18 cellular contexts compared by ENCODE assay signal in genomic region chr12:19248929-19249602, GRCh38.
DNase-seq lines count a peak whose midpoint lies in the region; FAIRE-seq and TF ChIP-seq lines count a peak whose summit lies in the region.
"Had no signal": no experiment of that assay in that cellular context is flagged by ENCODE, and none has a peak within 500 bp of the region (broad histone marks: within the 10 kb centered on the region; RNA-seq: fewer than 3 reads in every experiment).

No MANE protein-coding gene starts in this region.

- peak; percentile 13 for DNase-seq in HT1080 (ENCODE audit: low read depth)
- DNase-seq in brain microvascular endothelial cell = peak; percentile 17
- peak; percentile 82 for DNase-seq in fibroblast of the conjunctiva (ENCODE audit: low read depth)
- no peak for DNase-seq in HEK293T (ENCODE audit: extremely low spot score)
- DNase-seq in NCI-H510A treated with DMSO at 0.1 percent for 48 hours (lab: John Stamatoyannopoulos, UW) = no peak
- no peak for DNase-seq in pons (ENCODE audit: low spot score)
- DNase-seq in GM12891 (ENCODE audit: insufficient read length, low spot score) = no peak
- DNase-seq: NCI-H1694 treated with DMSO at 0.1 percent for 48 hours; NCI-H345; sigmoid colon; stimulated activated naive CD4-positive, alpha-beta T cell; T1000; tibial artery had no signal

- no peaks in the 10 kb centered on the region for H3K36me3 ChIP-seq in brain microvascular endothelial cell (replicated peaks)
- H3K36me3 ChIP-seq: sigmoid colon, tibial artery had no signal

- POLR2A ChIA-PET in HEK293T (lab: Yijun Ruan, JAX) = no interaction called here

- FAIRE-seq in GM12891 (lab: Jason Lieb, UNC) = no peak
- FAIRE-seq: D721Med, endothelial cell of umbilical vein, GM12892, islet of Langerhans had no signal

- no peak for TF ChIP-seq CTCF in brain microvascular endothelial cell (IDR thresholded peaks at IDR 0.05; ENCODE audit: low read depth, low read length, missing control alignments)

- H3K27ac ChIP-seq in brain microvascular endothelial cell = no peak overlapping the region
- H3K27ac ChIP-seq: RWPE1, sigmoid colon, tibial artery had no signal

- in situ Hi-C loops in brain microvascular endothelial cell (cut with HindIII; ENCODE audit: low pct_ligation_motif_present, low sequenced_read_pairs) = no loop called here

- H3K27me3 ChIP-seq in brain microvascular endothelial cell (replicated peaks) = no peaks in the 10 kb centered on the region
- H3K27me3 ChIP-seq: sigmoid colon, tibial artery had no signal

- no peak overlapping the region for H3K4me3 ChIP-seq in brain microvascular endothelial cell (ENCODE audit: low read depth, low read length)
- H3K4me3 ChIP-seq: sigmoid colon, tibial artery had no signal

- TF ChIP-seq POLR2A in GM12891 (IDR thresholded peaks at IDR 0.05; ENCODE audit: low read depth, low read length) = no peak

- CTCF ChIA-PET in HEK293T (lab: Yijun Ruan, JAX) = no interaction called here

TF ChIP-seq in HEK293T, 16 proteins besides CTCF, POLR2A, EP300 and RAD21:
- TF ChIP-seq SUZ12 (IDR thresholded peaks at IDR 0.05) (no peak), L3MBTL2 (conservative IDR thresholded peaks at IDR 0.05) (no peak), FOXM1 (IDR thresholded peaks at IDR 0.05; ENCODE audit: borderline replicate concordance) (no peak), PKNOX1 (IDR thresholded peaks at IDR 0.05) (no peak), CTBP1 (IDR thresholded peaks at IDR 0.05; ENCODE audit: borderline replicate concordance) (no peak), TARDBP (IDR thresholded peaks at IDR 0.05) (no peak)

TF ChIP-seq in GM12891, 5 proteins besides CTCF, POLR2A, EP300 and RAD21:
- TF ChIP-seq SPI1 (IDR thresholded peaks at IDR 0.05; ENCODE audit: low read depth, low read length) = no peak
- TF ChIP-seq PAX5 (IDR thresholded peaks at IDR 0.05; ENCODE audit: insufficient read depth, low read length, severe bottlenecking) = no peak
- TF ChIP-seq POU2F2 (IDR thresholded peaks at IDR 0.05; ENCODE audit: low read depth, low read length) = no peak
- no peak for TF ChIP-seq TAF1 (IDR thresholded peaks at IDR 0.05; ENCODE audit: low read depth, low read length)
- TF ChIP-seq POLR2AphosphoS5 (IDR thresholded peaks at IDR 0.05; ENCODE audit: low read depth, low read length) = no peak

Comparison
In these comparisons a context has a peak if more than half of its experiments do, and no peak if none do; other contexts are left out.
1. DNase-seq: peak in HT1080 (single experiment), brain microvascular endothelial cell (single experiment) and fibroblast of the conjunctiva (single experiment); none in HEK293T (single experiment), NCI-H510A treated with DMSO at 0.1 percent for 48 hours (single experiment), pons (single experiment) and GM12891 (single experiment).